34 cellular contexts compared by ENCODE assay signal in the genomic region with DNA sequence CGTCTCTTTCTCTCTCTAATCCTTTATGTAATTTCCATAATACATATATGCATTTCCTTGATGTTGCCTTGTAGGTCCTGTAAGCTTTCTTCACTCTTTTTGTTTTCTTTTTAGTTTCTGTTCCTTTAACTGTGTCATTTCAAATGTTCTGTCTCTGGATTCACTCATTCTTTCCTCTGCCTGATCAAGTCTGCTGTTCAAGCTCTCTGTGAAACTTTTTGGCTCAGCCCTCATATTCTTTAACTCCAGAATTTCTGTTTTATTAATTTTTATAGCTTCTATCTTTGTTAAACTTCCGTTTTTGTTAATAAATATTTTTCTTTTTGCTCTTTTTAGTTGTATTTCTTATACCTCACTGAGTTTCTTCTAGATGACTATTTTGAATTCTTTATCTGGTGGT.
"Had no signal": no experiment of that assay in that cellular context is flagged by ENCODE, and none has a peak within 500 bp of the region (broad histone marks: within the 10 kb centered on the region; RNA-seq: fewer than 3 reads in every experiment).

No MANE protein-coding gene starts in this region.

- H3K4me3 ChIP-seq: adrenal gland, ascending aorta, body of pancreas, breast epithelium, cardiac muscle cell had no signal

- H3K27ac ChIP-seq: adrenal gland, ascending aorta, body of pancreas, brain microvascular endothelial cell, breast epithelium, cardiac muscle cell had no signal

- ATAC-seq: activated naive CD4-positive, alpha-beta T cell treated with anti-CD3 and anti-CD28 coated beads, Interleukin-2, amount 50 U/mL, for 72 hours; activated naive CD8-positive, alpha-beta T cell treated with anti-CD3 and anti-CD28 coated beads, Interleukin-2, amount 50 U/mL, for 24 hours; activated T-cell treated with anti-CD3 and anti-CD28 coated beads, Interleukin-2, amount 50 U/mL, for 4 hours; activated T-cell treated with anti-CD3 and anti-CD28 coated beads, Interleukin-2, amount 50 U/mL, for 72 hours; activated T-helper 17 cell treated with anti-CD3 and anti-CD28 coated beads, Interleukin-2, amount 50 U/mL, for 72 hours; body of pancreas had no signal

- H3K4me1 ChIP-seq: adrenal gland, ascending aorta, body of pancreas, breast epithelium had no signal

- FAIRE-seq: astrocyte, bronchial epithelial cell had no signal

- H3K27me3 ChIP-seq: adrenal gland, ascending aorta, body of pancreas, brain microvascular endothelial cell, breast epithelium, cardiac muscle cell had no signal

- H3K9me3 ChIP-seq: adrenal gland, body of pancreas had no signal

- H3K36me3 ChIP-seq: adrenal gland, ascending aorta, brain microvascular endothelial cell, breast epithelium, cardiac muscle cell had no signal

- DNase-seq: activated effector memory CD4-positive, alpha-beta T cell treated with anti-CD3 and anti-CD28 coated beads, Interleukin-2, amount 50 U/mL, for 16 hours; activated effector memory CD4-positive, alpha-beta T cell treated with Interleukin-2 at 50 U/mL for 16 hours; activated gamma-delta T cell; activated gamma-delta T cell treated with Interleukin-2 at 50 U/mL for 16 hours; activated naive CD4-positive, alpha-beta T cell; activated naive CD4-positive, alpha-beta T cell treated with anti-CD3 and anti-CD28 coated beads for 36 hours; activated naive CD4-positive, alpha-beta T cell treated with anti-CD3 and anti-CD28 coated beads, Interleukin-2, amount 10 ng/mL, durations not matched to agents 7 days and 5 days; activated naive CD4-positive, alpha-beta T cell treated with anti-CD3 and anti-CD28 coated beads, Interleukin-2, amount 50 U/mL, for 16 hours; activated naive CD4-positive, alpha-beta T cell treated with Interleukin-2 at 50 U/mL for 16 hours; activated naive CD8-positive, alpha-beta T cell treated with anti-CD3 and anti-CD28 coated beads for 36 hours; activated naive CD8-positive, alpha-beta T cell treated with anti-CD3 and anti-CD28 coated beads, Interleukin-2, amount 10 ng/mL, durations not matched to agents 7 days and 5 days; activated naive CD8-positive, alpha-beta T cell treated with anti-CD3 and anti-CD28 coated beads, Interleukin-2, amount 50 U/mL, for 24 hours; activated T-cell treated with anti-CD3 and anti-CD28 coated beads, Interleukin-2, amount 50 U/mL, for 1 hour; activated T-cell treated with anti-CD3 and anti-CD28 coated beads, Interleukin-2, amount 50 U/mL, for 24 hours; activated T-cell treated with anti-CD3 and anti-CD28 coated beads, Interleukin-2, amount 50 U/mL, for 4 hours; activated T-cell treated with anti-CD3 and anti-CD28 coated beads, Interleukin-2, amount 50 U/mL, for 48 hours; activated T-cell treated with anti-CD3 and anti-CD28 coated beads, Interleukin-2, amount 50 U/mL, for 72 hours; adrenal gland; amniotic stem cell; amygdala; anterior cingulate cortex; aorta; body of pancreas; brain microvascular endothelial cell; caudate nucleus; central memory CD4-positive, alpha-beta T cell; cerebellar nuclear complex had no signal
